In the genomic region with DNA sequence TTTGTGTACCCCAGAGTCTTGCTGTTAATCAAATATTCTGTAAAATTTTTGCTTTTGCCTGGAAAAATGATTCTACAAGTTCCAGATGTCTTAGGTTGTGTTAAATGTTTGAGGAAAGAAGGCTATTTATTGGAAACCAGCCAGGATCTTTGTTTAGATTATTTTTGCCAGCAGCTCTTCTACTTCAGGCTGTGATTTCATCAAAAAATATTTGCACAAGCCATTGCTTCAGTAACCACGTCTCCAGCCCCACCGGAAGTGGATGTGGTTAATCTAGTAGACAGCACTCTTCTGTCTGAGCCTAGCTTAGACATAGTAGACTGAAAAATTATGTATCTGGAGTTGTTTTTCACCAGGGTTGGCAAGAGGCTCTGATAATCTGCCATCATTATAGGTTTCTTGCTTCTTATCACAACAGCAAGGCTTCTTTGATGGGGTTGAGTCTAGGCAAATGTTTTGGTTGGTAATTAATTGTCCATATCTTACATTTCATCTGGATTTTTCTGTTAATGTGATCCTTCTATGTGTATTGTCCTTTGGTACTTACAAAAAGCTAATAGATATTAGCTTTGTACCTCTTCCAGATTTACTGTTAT, we compare ENCODE assay signal across 8 cellular contexts. TPM values are rescaled to one million over a fixed set of nuclear protein-coding genes. Genes with fewer than 3 reads are reported as not detected.
DNase-seq lines count a peak whose midpoint lies in the region; ATAC-seq, FAIRE-seq and TF ChIP-seq lines count a peak whose summit lies in the region.

No MANE protein-coding gene starts in this region.

- DNase-seq in GM12892 (ENCODE audit: insufficient read length), result peak; percentile 9
- peak; percentile 86 for DNase-seq in NAMALWA (ENCODE audit: low spot score)
- DNase-seq in activated CD4-positive, CD25-positive, alpha-beta regulatory T cell treated with anti-CD3 and anti-CD28 coated beads, Interleukin-2, amount 50 U/mL, for 72 hours, result peak; percentile 49
- DNase-seq in colonic mucosa, result peak; percentile 59
- DNase-seq in psoas muscle, result peak; percentile 28 to 52
- no peak for DNase-seq in caudate nucleus (lab: John Stamatoyannopoulos, UW)
- DNase-seq in superior temporal gyrus (ENCODE audit: extremely low spot score), result no peak

- H3K36me3 ChIP-seq in colonic mucosa, result no peaks in the 10 kb centered on the region
- H3K36me3 ChIP-seq in psoas muscle (ENCODE audit: insufficient read depth in 1 of 2, low read depth in 1 of 2), result no peaks in the 10 kb centered on the region

- peak; percentile 94 for FAIRE-seq in GM12892 (lab: Jason Lieb, UNC)

- WGBS in psoas muscle, 3 donors, result 5 to 29% (median 20%) methylated on average over 2 of the region's 2 CpGs

- ATAC-seq in HG02571 (IDR thresholded peaks at IDR 0.05; ENCODE audit: unreplicated experiment) (peak; percentile 43), psoas muscle (no peak)

- intact Hi-C loops in colonic mucosa (cut with DNase I), result no loop called here
- intact Hi-C loops in psoas muscle (cut with DNase I), result no loop called here

- no peak overlapping the region for H3K4me3 ChIP-seq in colonic mucosa
- no peak overlapping the region for H3K4me3 ChIP-seq in psoas muscle

- H3K9ac ChIP-seq in colonic mucosa (ENCODE audit: low read depth in 2 of 2, low read length in 2 of 2), result no peak overlapping the region

- no peaks in the 10 kb centered on the region for H3K4me1 ChIP-seq in colonic mucosa
- H3K4me1 ChIP-seq in psoas muscle, result no peaks in the 10 kb centered on the region

- H3K9me3 ChIP-seq in colonic mucosa, result no peaks in the 10 kb centered on the region
- H3K9me3 ChIP-seq in psoas muscle, result no peaks in the 10 kb centered on the region

- H3K27me3 ChIP-seq in colonic mucosa (no peaks in the 10 kb centered on the region), psoas muscle (ENCODE audit: insufficient read depth in 3 of 3, low read length in 2 of 3) (peaks cover 0 to 3% (median 0%) of the 10 kb centered on the region in 3 donors)

- no peak for TF ChIP-seq POLR2A in GM12892 (IDR thresholded peaks at IDR 0.05; ENCODE audit: low read depth, low read length)

- TF ChIP-seq CTCF in colonic mucosa (IDR thresholded peaks at IDR 0.05) (no peak), psoas muscle (IDR thresholded peaks at IDR 0.05) (no peak)

- peak overlapping the region; percentile 4 for H3K27ac ChIP-seq in colonic mucosa
- H3K27ac ChIP-seq in psoas muscle, result no peak overlapping the region
- H3K27ac ChIP-seq in caudate nucleus (ENCODE audit: low read depth, low read length), result no peak overlapping the region

RNA-seq across cellular contexts. Expression of a gene that starts 17.1 kb away (rescaled TPM):
- 0.13 TPM for polyA plus RNA-seq in GM12892 (2012; ENCODE audit: missing spikeins)
- under 1 TPM; 0.02 to 0.03 TPM for total RNA-seq in colonic mucosa
- total RNA-seq in psoas muscle, result under 1 TPM in 1 of 4 donors, not detected in 3; 0.04 TPM
- under 1 TPM in 2 of 3 donors, not detected in 1; 0.01 TPM for polyA plus RNA-seq in psoas muscle

RNA-seq across cellular contexts. Expression of a gene that starts 17.3 kb away (rescaled TPM):
- polyA plus RNA-seq in GM12892 (2012; ENCODE audit: missing spikeins), result 25.9 TPM
- total RNA-seq in colonic mucosa (10 to 100 TPM; 44.6 to 60.5 TPM), psoas muscle (10 to 100 TPM; 12.7 to 21.1 (median 15.6) TPM)
- 10 to 100 TPM in 2 of 3 donors, 1 to 10 TPM in 1; 6.7 to 15.6 (median 14.3) TPM for polyA plus RNA-seq in psoas muscle

Comparison
In these comparisons a context has a peak if more than half of its experiments do, and no peak if none do; other contexts are left out.
1. DNase-seq: peak in GM12892 (single experiment), NAMALWA (single experiment), activated CD4-positive, CD25-positive, alpha-beta regulatory T cell treated with anti-CD3 and anti-CD28 coated beads, Interleukin-2, amount 50 U/mL, for 72 hours (single experiment), colonic mucosa (single experiment) and psoas muscle (2 of 2); none in caudate nucleus (0 of 61) and superior temporal gyrus (single experiment).